ENCODE assay signal across 1 cellular context in genomic region chr16:787261-787966, GRCh38.
TF ChIP-seq lines count a peak whose summit lies in the region.

No MANE protein-coding gene starts in this region.

TF ChIP-seq in SK-N-SH, 30 proteins besides CTCF, POLR2A, EP300 and RAD21 (continued from another document):
- TF ChIP-seq USF2 (IDR thresholded peaks at IDR 0.05; ENCODE audit: borderline replicate concordance, low read depth, low read length) = no peak
- TF ChIP-seq NFIC (IDR thresholded peaks at IDR 0.05; ENCODE audit: borderline replicate concordance) = no peak
- no peak for TF ChIP-seq TEAD4 (IDR thresholded peaks at IDR 0.05; ENCODE audit: borderline replicate concordance, insufficient read depth)
- TF ChIP-seq GATA2 (CRISPR knock-in tag; IDR thresholded peaks at IDR 0.05) = no peak
- no peak for TF ChIP-seq TAF1 (IDR thresholded peaks at IDR 0.05; ENCODE audit: borderline replicate concordance, low read depth, low read length)
- TF ChIP-seq TCF12 (IDR thresholded peaks at IDR 0.05) = no peak
